ENCODE assay signal across 34 cellular contexts in the genomic region with DNA sequence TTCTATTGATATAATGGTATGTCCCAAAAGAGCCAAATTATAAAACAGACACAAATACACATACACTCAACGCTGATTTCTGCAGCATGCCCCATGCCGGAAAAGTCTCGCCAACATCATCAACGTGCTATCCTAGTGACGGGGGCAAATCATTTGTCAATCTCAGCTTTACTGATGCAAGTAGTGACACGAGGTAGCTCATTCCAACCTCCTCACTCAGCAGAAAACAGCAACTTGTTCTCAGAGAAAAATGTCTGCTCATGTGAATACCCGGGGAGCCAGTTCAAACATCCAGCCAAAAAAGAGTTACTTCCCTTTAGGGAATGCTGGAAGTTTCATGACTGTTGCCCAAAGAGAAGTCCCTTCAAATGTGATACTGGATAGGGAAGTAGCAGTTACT. TPM values are rescaled to one million over a fixed set of nuclear protein-coding genes. Genes with fewer than 3 reads are reported as not detected.
"Had no signal": no experiment of that assay in that cellular context is flagged by ENCODE, and none has a peak within 500 bp of the region (broad histone marks: within the 10 kb centered on the region; RNA-seq: fewer than 3 reads in every experiment).

No MANE protein-coding gene starts in this region.

- DNase-seq: colonic mucosa; effector CD8-positive, alpha-beta T cell; endodermal cell; foreskin melanocyte; glutamatergic neuron; heart right ventricle; hypothalamus; immature natural killer cell; islet precursor cell; mesenchymal stem cell; midbrain; naive thymus-derived CD4-positive, alpha-beta T cell; nucleus accumbens; stimulated activated CD4-positive, alpha-beta T cell treated with anti-CD3 and anti-CD28 coated beads, Interleukin-12 subunit alpha, Interleukin-12 subunit beta, amount 100 ng/mL, for 4 hours; stimulated activated CD4-positive, alpha-beta T cell treated with anti-CD3 and anti-CD28 coated beads, Interleukin-1b, Interleukin-23, amount 100 ng/mL, for 48 hours; stimulated activated CD4-positive, alpha-beta T cell treated with anti-CD3 and anti-CD28 coated beads, Interleukin-4, amount 100 ng/mL, for 1 hour; stimulated activated CD8-positive, alpha-beta memory T cell treated with anti-CD3 and anti-CD28 coated beads, Interleukin-4, amount 100 ng/mL, for 48 hours; stimulated activated naive CD4-positive, alpha-beta T cell; stimulated activated naive CD8-positive, alpha-beta T cell treated with anti-CD3 and anti-CD28 coated beads, Interleukin-15, amount 100 ng/mL, for 72 hours; transverse colon; upper lobe of right lung; uterus had no signal

- H3K27me3 ChIP-seq: colonic mucosa, right atrium auricular region, suprapubic skin had no signal

- H3K36me3 ChIP-seq: colonic mucosa, esophagus muscularis mucosa, heart right ventricle, prostate gland, right atrium auricular region, suprapubic skin, transverse colon, upper lobe of right lung, uterus had no signal

- H3K9me3 ChIP-seq: colonic mucosa, esophagus muscularis mucosa, heart right ventricle, prostate gland, right atrium auricular region, suprapubic skin, transverse colon, upper lobe of right lung, uterus had no signal

- H3K4me3 Mint-ChIP-seq: dendritic cell treated with granulocyte-macrophage colony-stimulating factor and Interleukin-4, amounts not matched to agents 40 ng/mL and 50 ng/mL, for 4 days; endodermal cell; immature natural killer cell; naive thymus-derived CD4-positive, alpha-beta T cell; nephron; stimulated activated naive CD8-positive, alpha-beta T cell treated with anti-CD3 and anti-CD28 coated beads, Interleukin-15, amount 100 ng/mL, for 72 hours had no signal

- H3K4me1 Mint-ChIP-seq: immature natural killer cell had no signal

- H3K4me3 ChIP-seq: colonic mucosa, esophagus muscularis mucosa, heart right ventricle, prostate gland, right atrium auricular region, smooth muscle cell, suprapubic skin, transverse colon, upper lobe of right lung, uterus had no signal

- H3K36me3 Mint-ChIP-seq: immature natural killer cell had no signal

- H3K4me2 ChIP-seq: smooth muscle cell had no signal

- H3K27ac Mint-ChIP-seq: dendritic cell treated with granulocyte-macrophage colony-stimulating factor and Interleukin-4, amounts not matched to agents 40 ng/mL and 50 ng/mL, for 4 days; endodermal cell; immature natural killer cell; naive thymus-derived CD4-positive, alpha-beta T cell; nephron had no signal

- H3K9me3 Mint-ChIP-seq: dendritic cell treated with granulocyte-macrophage colony-stimulating factor and Interleukin-4, amounts not matched to agents 40 ng/mL and 50 ng/mL, for 4 days; endodermal cell; immature natural killer cell; nephron had no signal

- H3K4me1 ChIP-seq: colonic mucosa, esophagus muscularis mucosa, heart right ventricle, prostate gland, right atrium auricular region, suprapubic skin, upper lobe of right lung, uterus had no signal

- H3K27ac ChIP-seq: colonic mucosa, esophagus muscularis mucosa, heart right ventricle, prostate gland, right atrium auricular region, suprapubic skin, transverse colon, upper lobe of right lung, uterus had no signal

RNA-seq across cellular contexts. Expression of a gene that starts 46.3 kb away (rescaled TPM):
- total RNA-seq: colonic mucosa; esophagus muscularis mucosa; fibroblast of lung; heart right ventricle; left lobe of liver; liver; naive thymus-derived CD4-positive, alpha-beta T cell; osteocyte; right atrium auricular region; sciatic nerve; smooth muscle cell; transverse colon had no signal
- polyA plus RNA-seq: fibroblast of lung; heart right ventricle; immature natural killer cell; liver; naive thymus-derived CD4-positive, alpha-beta T cell; smooth muscle cell had no signal
